Comparison of ENCODE assay signal across 8 cellular contexts in genomic region chr10:97849101-97849490, GRCh38. TPM values are rescaled to one million over a fixed set of nuclear protein-coding genes. Genes with fewer than 3 reads are reported as not detected.
DNase-seq lines count a peak whose midpoint lies in the region; ATAC-seq and TF ChIP-seq lines count a peak whose summit lies in the region.

No MANE protein-coding gene starts in this region.

- H3K4me3 ChIP-seq in GM12865 (ENCODE audit: low read depth, low read length) (peak overlapping the region; percentile 58; the same call in 1 of the 2 replicates), breast epithelium (peak overlapping the region; percentile 47 to 67 (median 62))

- TF ChIP-seq POLR2A in breast epithelium (IDR thresholded peaks at IDR 0.05), result no peak

- no peak overlapping the region for H3K27ac Mint-ChIP-seq in osteocyte (ENCODE audit: unreplicated experiment)

- peak overlapping the region in 1 of 2 donors; percentile 25 for H3K27ac ChIP-seq in breast epithelium

- H3K27me3 ChIP-seq in breast epithelium, result peaks cover 0 to 14% of the 10 kb centered on the region in 2 donors

- no peaks in the 10 kb centered on the region for H3K36me3 ChIP-seq in breast epithelium

- intact Hi-C loops in breast epithelium (cut with DNase I; ENCODE audit: low total_unique reads), result no loop called here

- peak overlapping the region; percentile 62 for H3K4me3 Mint-ChIP-seq in osteocyte (ENCODE audit: unreplicated experiment)

- peaks cover 20% of the 10 kb centered on the region for H3K27me3 Mint-ChIP-seq in osteocyte (ENCODE audit: unreplicated experiment)

- peaks cover 18% of the 10 kb centered on the region for H3K4me1 Mint-ChIP-seq in osteocyte (ENCODE audit: unreplicated experiment)

- no peaks in the 10 kb centered on the region for H3K9me3 ChIP-seq in breast epithelium

- TF ChIP-seq CTCF in GM12865 (IDR thresholded peaks at IDR 0.05; ENCODE audit: insufficient read depth, low read depth, low read length, missing control alignments), result no peak
- TF ChIP-seq CTCF in breast epithelium (IDR thresholded peaks at IDR 0.05), result no peak
- TF ChIP-seq CTCF in osteocyte (IDR thresholded peaks at IDR 0.05), result no peak

- DNase-seq in GM12865 (ENCODE audit: low read depth) (no peak), NCI-H2171 (lab: John Stamatoyannopoulos, UW) (peak; percentile 62), breast epithelium (ENCODE audit: low spot score in 2 of 2) (no peak), osteocyte (ENCODE audit: extremely low spot score, unreplicated experiment) (no peak), CD1c-positive myeloid dendritic cell (ENCODE audit: extremely low spot score) (no peak), EL (no peak), epidermal melanocyte (ENCODE audit: insufficient read length, low spot score) (no peak)

- peaks cover 0 to 5% of the 10 kb centered on the region in 2 donors for H3K4me1 ChIP-seq in breast epithelium

- no peaks in the 10 kb centered on the region for H3K9me3 Mint-ChIP-seq in osteocyte (ENCODE audit: unreplicated experiment)

- no peaks in the 10 kb centered on the region for H3K36me3 Mint-ChIP-seq in osteocyte (ENCODE audit: unreplicated experiment)

- no peak for ATAC-seq in GM19455 (IDR thresholded peaks at IDR 0.05; ENCODE audit: unreplicated experiment)

RNA-seq across cellular contexts. Expression of gene GOLGA7B, which starts 0.5 kb away (rescaled TPM):
- total RNA-seq in breast epithelium, result 1 to 10 TPM in 1 of 3 donors, under 1 TPM in 2; 0.33 to 3.2 (median 0.59) TPM
- total RNA-seq in osteocyte, result 0.05 TPM in 1 of 2 replicates, not detected in the other
